8 cellular contexts compared by ENCODE assay signal in the genomic region with DNA sequence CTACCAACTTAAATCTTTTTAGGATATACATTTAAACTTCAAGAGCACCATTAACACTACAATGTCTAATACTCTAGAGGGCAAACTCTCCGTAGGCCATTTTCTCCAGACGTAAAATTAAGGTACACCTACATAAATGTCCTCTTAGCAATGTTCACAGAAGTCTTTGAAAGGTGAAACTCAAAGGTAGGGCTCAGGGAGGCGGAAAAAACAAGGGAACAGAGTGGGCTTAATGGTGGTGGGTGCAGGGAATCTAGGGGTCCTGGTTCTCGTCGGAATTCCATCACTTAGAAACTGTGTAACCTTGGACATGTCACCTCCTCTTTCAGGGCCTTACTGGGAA. TPM values are rescaled to one million over a fixed set of nuclear protein-coding genes. Genes with fewer than 3 reads are reported as not detected.
DNase-seq lines count a peak whose midpoint lies in the region; ATAC-seq lines count a peak whose summit lies in the region.

No MANE protein-coding gene starts in this region.

- CTCF ChIA-PET in activated CD8-positive, alpha-beta T cell treated with anti-CD3 and anti-CD28 coated beads, Interleukin-2, amount 10 ng/mL, durations not matched to agents 7 days and 5 days (lab: Charles Lee) = interaction anchor here (0.7 to 3.0 kb wide), 27 partner anchors 10 to 305 kb away, joined by 3 to 21 read pairs (median 4); a partner anchor contains a TSS

- H3K27me3 ChIP-seq in iPS-20b (ENCODE audit: insufficient read depth, low read length) (no peaks in the 10 kb centered on the region), stomach smooth muscle (ENCODE audit: control insufficient read depth in 1 of 2, insufficient read depth in 2 of 2, low read length in 2 of 2) (no peaks in the 10 kb centered on the region)

- peak overlapping the region; percentile 79 for H3K4me3 ChIP-seq in GM08714 (ENCODE audit: low read length)
- H3K4me3 ChIP-seq in iPS-20b (ENCODE audit: low read length) = peak overlapping the region; percentile 79
- H3K4me3 ChIP-seq in stomach smooth muscle (ENCODE audit: low read length in 2 of 2) = peak overlapping the region; percentile 73 to 96

- H3K9me3 Mint-ChIP-seq in activated CD8-positive, alpha-beta T cell treated with anti-CD3 and anti-CD28 coated beads, Interleukin-2, amount 10 ng/mL, durations not matched to agents 7 days and 5 days (ENCODE audit: insufficient read depth) = peaks cover 10% of the 10 kb centered on the region

- peaks cover 39% of the 10 kb centered on the region for H3K4me1 Mint-ChIP-seq in activated CD8-positive, alpha-beta T cell treated with anti-CD3 and anti-CD28 coated beads, Interleukin-2, amount 10 ng/mL, durations not matched to agents 7 days and 5 days (ENCODE audit: low read depth)

- peak overlapping the region; percentile 97 for H3K27ac Mint-ChIP-seq in activated CD8-positive, alpha-beta T cell treated with anti-CD3 and anti-CD28 coated beads, Interleukin-2, amount 10 ng/mL, durations not matched to agents 7 days and 5 days

- H3K27ac ChIP-seq in iPS-20b (ENCODE audit: low read length) (peak overlapping the region; percentile 9), stomach smooth muscle (ENCODE audit: low read length) (peak overlapping the region; percentile 99)

- H3K36me3 Mint-ChIP-seq in activated CD8-positive, alpha-beta T cell treated with anti-CD3 and anti-CD28 coated beads, Interleukin-2, amount 10 ng/mL, durations not matched to agents 7 days and 5 days (ENCODE audit: low read depth) = peaks cover 19% of the 10 kb centered on the region

- H3K4me1 ChIP-seq in iPS-20b (ENCODE audit: insufficient read depth, low read length) = peaks cover 17% of the 10 kb centered on the region; the same call in 1 of the 2 replicates
- peaks cover 19% of the 10 kb centered on the region for H3K4me1 ChIP-seq in stomach smooth muscle (ENCODE audit: control insufficient read depth, insufficient read depth, low read length)

- peak overlapping the region; percentile 96 for H3K4me3 Mint-ChIP-seq in activated CD8-positive, alpha-beta T cell treated with anti-CD3 and anti-CD28 coated beads, Interleukin-2, amount 10 ng/mL, durations not matched to agents 7 days and 5 days

- H3K9ac ChIP-seq in iPS-20b (ENCODE audit: low read depth, low read length) (peak overlapping the region; percentile 89; the same call in 1 of the 2 replicates), stomach smooth muscle (ENCODE audit: low read length in 2 of 2) (peak overlapping the region; percentile 87 to 98)

- ATAC-seq in HG02852 (IDR thresholded peaks at IDR 0.05; ENCODE audit: unreplicated experiment) (peak; percentile 5), GM19467 (IDR thresholded peaks at IDR 0.05; ENCODE audit: unreplicated experiment) (no peak)
- peak; percentile 0 for ATAC-seq in activated CD8-positive, alpha-beta T cell treated with anti-CD3 and anti-CD28 coated beads, Interleukin-2, amount 10 ng/mL, durations not matched to agents 7 days and 5 days

- H3K27me3 Mint-ChIP-seq in activated CD8-positive, alpha-beta T cell treated with anti-CD3 and anti-CD28 coated beads, Interleukin-2, amount 10 ng/mL, durations not matched to agents 7 days and 5 days (ENCODE audit: low read depth) = no peaks in the 10 kb centered on the region

- peak; percentile 23 for DNase-seq in activated CD8-positive, alpha-beta T cell treated with anti-CD3 and anti-CD28 coated beads, Interleukin-2, amount 10 ng/mL, durations not matched to agents 7 days and 5 days
- DNase-seq in NCI-H2029 treated with DMSO at 0.1 percent for 48 hours (lab: John Stamatoyannopoulos, UW) (no peak), midbrain (lab: John Stamatoyannopoulos, UW) (no peak)

- H3K36me3 ChIP-seq in iPS-20b (ENCODE audit: insufficient read depth, low read depth, low read length) (no peaks in the 10 kb centered on the region), stomach smooth muscle (ENCODE audit: control insufficient read depth in 2 of 2, insufficient read depth in 2 of 2, low read length in 2 of 2) (no peaks in the 10 kb centered on the region)

- no peaks in the 10 kb centered on the region for H3K9me3 ChIP-seq in iPS-20b (ENCODE audit: insufficient read depth, low read depth, low read length)
- H3K9me3 ChIP-seq in stomach smooth muscle (ENCODE audit: control insufficient read depth in 2 of 2, low read length in 2 of 2) = no peaks in the 10 kb centered on the region

- POLR2A ChIA-PET in activated CD8-positive, alpha-beta T cell treated with anti-CD3 and anti-CD28 coated beads, Interleukin-2, amount 10 ng/mL, durations not matched to agents 7 days and 5 days (lab: Charles Lee) = interaction anchor here (0.5 to 2.0 kb wide), 17 partner anchors 13 to 1122 kb away, joined by 3 to 11 read pairs (median 4); a partner anchor contains a TSS

RNA-seq across cellular contexts. Expression of a gene that starts 0.7 kb away (rescaled TPM):
- total RNA-seq in activated CD8-positive, alpha-beta T cell treated with anti-CD3 and anti-CD28 coated beads, Interleukin-2, amount 10 ng/mL, durations not matched to agents 7 days and 5 days = 10 to 100 TPM; 27.8 to 30.4 TPM

RNA-seq across cellular contexts. Expression of a gene that starts 49.5 kb away (rescaled TPM):
- total RNA-seq in activated CD8-positive, alpha-beta T cell treated with anti-CD3 and anti-CD28 coated beads, Interleukin-2, amount 10 ng/mL, durations not matched to agents 7 days and 5 days = 10 to 100 TPM; 23.5 to 26.1 TPM
